In the genomic region with DNA sequence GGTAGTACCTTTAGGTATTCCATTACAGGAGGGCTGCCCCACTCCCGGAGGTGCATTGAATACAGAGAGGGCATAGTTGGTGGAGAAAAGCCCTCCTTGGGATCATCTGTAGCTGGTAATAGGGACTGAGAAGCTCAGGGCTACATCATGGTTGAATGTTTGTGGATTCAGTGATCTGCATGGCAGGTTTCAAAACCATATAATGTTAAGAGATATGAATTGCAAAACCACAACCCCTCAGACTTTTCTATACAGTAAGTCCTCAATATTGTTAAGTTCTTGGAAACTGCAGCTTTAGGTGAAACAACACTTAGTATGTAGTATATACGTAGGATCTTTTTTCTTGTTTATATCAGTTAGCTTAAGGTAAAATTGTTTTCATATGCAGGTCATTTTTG, we compare ENCODE assay signal across 11 cellular contexts. TPM values are rescaled to one million over a fixed set of nuclear protein-coding genes. Genes with fewer than 3 reads are reported as not detected.
DNase-seq lines count a peak whose midpoint lies in the region; ATAC-seq and TF ChIP-seq lines count a peak whose summit lies in the region.
"Had no signal": no experiment of that assay in that cellular context is flagged by ENCODE, and none has a peak within 500 bp of the region (broad histone marks: within the 10 kb centered on the region; RNA-seq: fewer than 3 reads in every experiment).

No MANE protein-coding gene starts in this region.

- TF ChIP-seq CTCF in GM12865 (IDR thresholded peaks at IDR 0.05; ENCODE audit: insufficient read depth, low read depth, low read length, missing control alignments) (no peak), activated B cell treated with CpG ODN at 0.5 μM for 24 hours (IDR thresholded peaks at IDR 0.05) (no peak), colonic mucosa (IDR thresholded peaks at IDR 0.05) (no peak)

- peak overlapping the region; percentile 25 for H3K4me3 Mint-ChIP-seq in activated B cell treated with CpG ODN at 0.5 μM for 24 hours
- H3K4me3 Mint-ChIP-seq in effector memory CD8-positive, alpha-beta T cell = no peak overlapping the region
- H3K4me3 Mint-ChIP-seq: activated naive CD4-positive, alpha-beta T cell treated with anti-CD3 and anti-CD28 coated beads for 36 hours; H9 had no signal

- no peaks in the 10 kb centered on the region for H3K9me3 ChIP-seq in colonic mucosa
- H3K9me3 ChIP-seq: sigmoid colon had no signal

- no peaks in the 10 kb centered on the region for H3K9me3 Mint-ChIP-seq in activated B cell treated with CpG ODN at 0.5 μM for 24 hours
- no peaks in the 10 kb centered on the region for H3K9me3 Mint-ChIP-seq in effector memory CD8-positive, alpha-beta T cell
- H3K9me3 Mint-ChIP-seq: activated naive CD4-positive, alpha-beta T cell treated with anti-CD3 and anti-CD28 coated beads for 36 hours had no signal

- CTCF ChIA-PET in activated B cell treated with CpG ODN at 0.5 μM for 24 hours (lab: Charles Lee) = no interaction called here

- H3K4me1 Mint-ChIP-seq in activated B cell treated with CpG ODN at 0.5 μM for 24 hours = peaks cover 81% of the 10 kb centered on the region
- peaks cover 31 to 55% of the 10 kb centered on the region in 2 donors for H3K4me1 Mint-ChIP-seq in effector memory CD8-positive, alpha-beta T cell (ENCODE audit: low read depth in 2 of 2)

- H3K27ac ChIP-seq in colonic mucosa = no peak overlapping the region
- H3K27ac ChIP-seq: sigmoid colon had no signal

- H3K4me3 ChIP-seq in GM12865 (ENCODE audit: low read depth, low read length) (no peak overlapping the region), colonic mucosa (no peak overlapping the region)
- H3K4me3 ChIP-seq: sigmoid colon had no signal

- H3K36me3 Mint-ChIP-seq in activated B cell treated with CpG ODN at 0.5 μM for 24 hours (ENCODE audit: low read depth) = peaks cover 10% of the 10 kb centered on the region
- H3K36me3 Mint-ChIP-seq in effector memory CD8-positive, alpha-beta T cell (ENCODE audit: insufficient read depth) = peaks cover 5% of the 10 kb centered on the region

- H3K27ac Mint-ChIP-seq in activated B cell treated with CpG ODN at 0.5 μM for 24 hours = peak overlapping the region; percentile 57
- H3K27ac Mint-ChIP-seq in effector memory CD8-positive, alpha-beta T cell = peak overlapping the region in 1 of 2 donors; percentile 72
- H3K27ac Mint-ChIP-seq: activated naive CD4-positive, alpha-beta T cell treated with anti-CD3 and anti-CD28 coated beads for 36 hours had no signal

- intact Hi-C loops in activated B cell treated with CpG ODN at 0.5 μM for 24 hours (cut with micrococcal nuclease) = loop anchor here (10.0 kb wide), 1 partner anchor 49 kb away; no protein-coding TSS in a partner anchor
- intact Hi-C loops in colonic mucosa (cut with DNase I) = no loop called here
- intact Hi-C loops in Right ventricle myocardium superior (cut with DNase I) = no loop called here

- no peaks in the 10 kb centered on the region for H3K27me3 Mint-ChIP-seq in activated B cell treated with CpG ODN at 0.5 μM for 24 hours
- no peaks in the 10 kb centered on the region for H3K27me3 Mint-ChIP-seq in effector memory CD8-positive, alpha-beta T cell

- no peaks in the 10 kb centered on the region for H3K27me3 ChIP-seq in colonic mucosa
- H3K27me3 ChIP-seq: sigmoid colon had no signal

- no peaks in the 10 kb centered on the region for H3K36me3 ChIP-seq in colonic mucosa
- H3K36me3 ChIP-seq: sigmoid colon had no signal

- POLR2A ChIA-PET in activated B cell treated with CpG ODN at 0.5 μM for 24 hours (lab: Charles Lee) = no interaction called here

- ATAC-seq in GM19397 (IDR thresholded peaks at IDR 0.05; ENCODE audit: unreplicated experiment) (peak; percentile 38), HG03039 (IDR thresholded peaks at IDR 0.05; ENCODE audit: unreplicated experiment) (peak; percentile 26), activated B cell treated with CpG ODN at 0.5 μM for 24 hours (ENCODE audit: low read depth) (peak; percentile 43), Right ventricle myocardium superior (ENCODE audit: poor library complexity) (no peak)
- no peak for ATAC-seq in effector memory CD8-positive, alpha-beta T cell (replicated peaks)

- no peak overlapping the region for H3K9ac ChIP-seq in colonic mucosa (ENCODE audit: low read depth in 2 of 2, low read length in 2 of 2)

- DNase-seq in GM12865 (ENCODE audit: low read depth) (peak; percentile 43), activated B cell treated with CpG ODN at 0.5 μM for 24 hours (no peak), colonic mucosa (no peak), AG20443 (ENCODE audit: low spot score) (no peak), Right ventricle myocardium superior (no peak)
- no peak for DNase-seq in effector memory CD8-positive, alpha-beta T cell
- DNase-seq: activated naive CD4-positive, alpha-beta T cell treated with anti-CD3 and anti-CD28 coated beads for 36 hours; H9; sigmoid colon had no signal

- no peaks in the 10 kb centered on the region for H3K4me1 ChIP-seq in colonic mucosa

RNA-seq across cellular contexts. Expression of a gene that starts 11.3 kb away (rescaled TPM):
- total RNA-seq in activated B cell treated with CpG ODN at 0.5 μM for 24 hours (52.7 and 63.0 TPM in 2 replicates), colonic mucosa (10 to 100 TPM; 63.1 to 68.0 TPM), Right ventricle myocardium superior (98.2 TPM)

Comparison
In these comparisons a context has a peak if more than half of its experiments do, and no peak if none do; other contexts are left out.
1. ATAC-seq: peak in GM19397 (single experiment), HG03039 (single experiment) and activated B cell treated with CpG ODN at 0.5 μM for 24 hours (single experiment); none in effector memory CD8-positive, alpha-beta T cell (single experiment) and Right ventricle myocardium superior (single experiment).